15 cellular contexts compared by ENCODE assay signal in the genomic region with DNA sequence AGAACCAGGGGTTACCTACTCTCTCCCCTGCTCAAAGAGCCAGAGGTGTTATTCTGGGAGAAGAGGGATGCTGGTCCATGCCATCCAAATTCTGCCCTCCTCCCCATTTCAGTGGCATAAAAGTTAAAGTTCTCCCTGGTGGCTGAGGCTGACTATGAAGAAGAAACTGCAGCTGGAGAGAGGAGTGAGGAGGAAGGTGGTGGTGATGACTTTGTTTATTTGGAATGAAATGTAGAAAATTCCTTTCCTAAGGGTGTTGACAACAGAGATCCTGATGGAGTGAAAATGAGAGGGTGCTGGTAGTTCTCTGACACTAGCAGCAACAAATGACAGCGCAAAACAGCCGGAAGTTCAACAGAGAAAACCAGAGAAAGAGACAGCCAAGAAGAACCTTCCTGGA.
A peak's percentile ranks its signal among the peaks of the same experiment; 100 is the strongest.
DNase-seq lines count a peak whose midpoint lies in the region; TF ChIP-seq lines count a peak whose summit lies in the region.
"Had no signal": no experiment of that assay in that cellular context is flagged by ENCODE, and none has a peak within 500 bp of the region (broad histone marks: within the 10 kb centered on the region; RNA-seq: fewer than 3 reads in every experiment).

No MANE protein-coding gene starts in this region.

- H3K4me3 ChIP-seq in SJSA1 (no peak overlapping the region), fibroblast of villous mesenchyme (ENCODE audit: low read depth, low read length) (peak overlapping the region; percentile 10)
- H3K4me3 ChIP-seq: skin epidermis had no signal

- H3K4me1 ChIP-seq in SJSA1 (replicated peaks) = peaks cover 21% of the 10 kb centered on the region

- no peaks in the 10 kb centered on the region for H3K27me3 ChIP-seq in SJSA1 (replicated peaks)

- TF ChIP-seq CTCF in fibroblast of villous mesenchyme (IDR thresholded peaks at IDR 0.05; ENCODE audit: insufficient read depth, low read depth, low read length) = no peak

- H3K36me3 ChIP-seq in SJSA1 = peaks cover 14% of the 10 kb centered on the region

- no peaks in the 10 kb centered on the region for H3K9me3 ChIP-seq in SJSA1 (replicated peaks)

- peak overlapping the region; percentile 83 for H3K27ac ChIP-seq in SJSA1

- DNase-seq in EL = peak; percentile 81
- DNase-seq in SJSA1 (ENCODE audit: low read depth in 1 of 2, low spot score in 2 of 2) = peak in 1 of 2 experiments; percentile 55
- peak; percentile 79 for DNase-seq in fibroblast of villous mesenchyme (ENCODE audit: low read depth)
- peak; percentile 38 for DNase-seq in renal cortical epithelial cell (ENCODE audit: low read depth)
- DNase-seq in NCI-H510A treated with DMSO at 0.1 percent for 48 hours (lab: John Stamatoyannopoulos, UW) = no peak
- no peak for DNase-seq in cortex of kidney (lab: John Stamatoyannopoulos, UW)
- no peak for DNase-seq in T-helper 1 cell
- no peak for DNase-seq in SW480 (ENCODE audit: low spot score)
- DNase-seq: activated CD4-positive, alpha-beta T cell treated with anti-CD3 and anti-CD28 coated beads for 1 hour; activated T-cell treated with anti-CD3 and anti-CD28 coated beads, Interleukin-2, amount 50 U/mL, for 72 hours; anterior cingulate cortex; endodermal cell; Kasumi-1; NCI-H2029 treated with DMSO at 0.1 percent for 48 hours had no signal

Comparison
In these comparisons a context has a peak if more than half of its experiments do, and no peak if none do; other contexts are left out.
1. DNase-seq: peak in EL (single experiment), fibroblast of villous mesenchyme (single experiment) and renal cortical epithelial cell (single experiment); none in NCI-H510A treated with DMSO at 0.1 percent for 48 hours (single experiment), cortex of kidney (single experiment), T-helper 1 cell (0 of 5) and SW480 (single experiment).